Comparison of ENCODE assay signal across 8 cellular contexts in genomic region chr16:88069397-88070168, GRCh38.
DNase-seq lines count a peak whose midpoint lies in the region; ATAC-seq lines count a peak whose summit lies in the region.
"Had no signal": no experiment of that assay in that cellular context is flagged by ENCODE, and none has a peak within 500 bp of the region (broad histone marks: within the 10 kb centered on the region; RNA-seq: fewer than 3 reads in every experiment).

No MANE protein-coding gene starts in this region.

- H3K9me3 ChIP-seq in GM23248 (ENCODE audit: low read depth), result no peaks in the 10 kb centered on the region
- H3K9me3 ChIP-seq: left ventricle myocardium inferior had no signal

- DNase-seq in H7 (peak; percentile 65), OCI-M2 (lab: John Stamatoyannopoulos, UW; ENCODE audit: unreplicated experiment) (no peak), GM23248 (no peak)
- no peak for DNase-seq in stimulated activated effector memory CD8-positive, alpha-beta T cell treated with anti-CD3 and anti-CD28 coated beads, Interleukin-12 subunit alpha, Interleukin-12 subunit beta, amount 100 ng/mL, for 72 hours (ENCODE audit: low spot score in 2 of 2)
- DNase-seq in activated CD4-positive, CD25-positive, alpha-beta regulatory T cell (lab: John Stamatoyannopoulos, UW), result no peak
- DNase-seq: left ventricle myocardium inferior had no signal

- no peak overlapping the region for H3K4me3 Mint-ChIP-seq in stimulated activated effector memory CD8-positive, alpha-beta T cell treated with anti-CD3 and anti-CD28 coated beads, Interleukin-12 subunit alpha, Interleukin-12 subunit beta, amount 100 ng/mL, for 72 hours

- H3K9ac ChIP-seq in GM23248, result no peak overlapping the region

- H3K79me2 ChIP-seq in GM23248 (ENCODE audit: insufficient read depth), result no peaks in the 10 kb centered on the region

- H2AFZ ChIP-seq in GM23248, result no peak overlapping the region

- 90 to 92% methylated on average over 25 of the region's 25 CpGs for WGBS in GM23248 (ENCODE audit: low coverage in 1 of 2, low lambda C conversion rate in 2 of 2, missing lambda C conversion rate in 2 of 2), 2 experiments

- H3K9me3 Mint-ChIP-seq in stimulated activated effector memory CD8-positive, alpha-beta T cell treated with anti-CD3 and anti-CD28 coated beads, Interleukin-12 subunit alpha, Interleukin-12 subunit beta, amount 100 ng/mL, for 72 hours, result no peaks in the 10 kb centered on the region

- H3K27me3 ChIP-seq in H7 (ENCODE audit: control insufficient read depth, insufficient read depth, low read length) (no peaks in the 10 kb centered on the region), GM23248 (replicated peaks; ENCODE audit: insufficient read depth) (no peaks in the 10 kb centered on the region)

- H3F3A ChIP-seq in GM23248 (ENCODE audit: insufficient read depth), result 0 out of 2 replicates have a peak, but pooled peaks cover 5% of the 10 kb centered on the region

- no peak overlapping the region for H3K27ac ChIP-seq in GM23248
- H3K27ac ChIP-seq: left ventricle myocardium inferior had no signal

- H3K9me2 ChIP-seq in GM23248 (ENCODE audit: insufficient read depth), result no peaks in the 10 kb centered on the region

- peak overlapping the region; percentile 9 for H3K27ac Mint-ChIP-seq in stimulated activated effector memory CD8-positive, alpha-beta T cell treated with anti-CD3 and anti-CD28 coated beads, Interleukin-12 subunit alpha, Interleukin-12 subunit beta, amount 100 ng/mL, for 72 hours

- no peaks in the 10 kb centered on the region for H3K4me1 Mint-ChIP-seq in stimulated activated effector memory CD8-positive, alpha-beta T cell treated with anti-CD3 and anti-CD28 coated beads, Interleukin-12 subunit alpha, Interleukin-12 subunit beta, amount 100 ng/mL, for 72 hours

- H3K4me2 ChIP-seq in GM23248 (ENCODE audit: unreplicated experiment), result no peak overlapping the region

- H3K36me3 ChIP-seq in H7 (replicated peaks; ENCODE audit: control insufficient read depth, insufficient read depth, low read length) (peaks cover 3% of the 10 kb centered on the region), GM23248 (ENCODE audit: low read depth) (no peaks in the 10 kb centered on the region)

- H3K36me3 Mint-ChIP-seq in stimulated activated effector memory CD8-positive, alpha-beta T cell treated with anti-CD3 and anti-CD28 coated beads, Interleukin-12 subunit alpha, Interleukin-12 subunit beta, amount 100 ng/mL, for 72 hours, result peaks cover 38% of the 10 kb centered on the region

- no peak overlapping the region for H3K4me3 ChIP-seq in H7 (ENCODE audit: insufficient read depth, low read depth, low read length)
- no peak overlapping the region for H3K4me3 ChIP-seq in GM23248
- H3K4me3 ChIP-seq: left ventricle myocardium inferior had no signal

- peak; percentile 90 for ATAC-seq in GM19023 (IDR thresholded peaks at IDR 0.05; ENCODE audit: unreplicated experiment)
- ATAC-seq in HG03571 (IDR thresholded peaks at IDR 0.05; ENCODE audit: unreplicated experiment), result peak; percentile 83
- peak; percentile 48 for ATAC-seq in stimulated activated effector memory CD8-positive, alpha-beta T cell treated with anti-CD3 and anti-CD28 coated beads, Interleukin-12 subunit alpha, Interleukin-12 subunit beta, amount 100 ng/mL, for 72 hours

- H4K20me1 ChIP-seq in GM23248 (ENCODE audit: insufficient read depth), result no peaks in the 10 kb centered on the region

- peaks cover 5% of the 10 kb centered on the region for H3K4me1 ChIP-seq in GM23248 (ENCODE audit: insufficient read depth)
- H3K4me1 ChIP-seq: left ventricle myocardium inferior had no signal

- in situ Hi-C loops in GM23248 (cut with MboI), result no loop called here
